In the genomic region with DNA sequence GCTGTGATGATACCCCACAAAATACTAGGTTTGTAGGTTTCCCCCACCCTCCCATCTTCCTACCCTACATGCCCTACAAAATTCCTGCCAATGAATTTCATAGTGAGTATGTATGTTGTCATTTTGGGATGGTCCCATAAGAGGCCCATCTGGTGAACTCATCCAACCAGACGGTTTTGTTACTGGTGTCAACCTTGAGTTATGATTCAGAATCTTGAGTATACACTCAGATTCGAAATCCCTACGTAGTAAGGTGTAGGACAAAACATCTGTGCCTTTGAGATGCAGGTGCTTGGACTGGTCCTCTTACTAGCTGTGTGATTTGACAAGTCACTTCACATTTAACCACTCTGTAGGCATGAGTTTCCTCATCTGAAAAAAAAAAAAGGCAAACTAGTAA, we compare ENCODE assay signal across 12 cellular contexts. TPM values are rescaled to one million over a fixed set of nuclear protein-coding genes. Genes with fewer than 3 reads are reported as not detected.
DNase-seq lines count a peak whose midpoint lies in the region; ATAC-seq, FAIRE-seq and TF ChIP-seq lines count a peak whose summit lies in the region.
"Had no signal": no experiment of that assay in that cellular context is flagged by ENCODE, and none has a peak within 500 bp of the region (broad histone marks: within the 10 kb centered on the region; RNA-seq: fewer than 3 reads in every experiment).

No MANE protein-coding gene starts in this region.

- peak overlapping the region; percentile 99 for H3K27ac ChIP-seq in HepG2 (ENCODE audit: extremely low read length, insufficient read depth, low read length)
- peak overlapping the region; percentile 98 to 99 for H3K27ac ChIP-seq in uterus
- H3K27ac ChIP-seq: C4-2B had no signal

- H3K9me3 Mint-ChIP-seq in activated CD8-positive, alpha-beta T cell treated with anti-CD3 and anti-CD28 coated beads, Interleukin-2, amount 10 ng/mL, durations not matched to agents 7 days and 5 days (ENCODE audit: insufficient read depth) = no peaks in the 10 kb centered on the region

- peak overlapping the region; percentile 83 for H3K4me2 ChIP-seq in HepG2 (ENCODE audit: low read depth, low read length)

- peaks cover 59% of the 10 kb centered on the region for H4K20me1 ChIP-seq in HepG2 (ENCODE audit: insufficient read depth, low read length)

- peak overlapping the region; percentile 98 for H3K27ac Mint-ChIP-seq in activated CD8-positive, alpha-beta T cell treated with anti-CD3 and anti-CD28 coated beads, Interleukin-2, amount 10 ng/mL, durations not matched to agents 7 days and 5 days

- peaks cover 55% of the 10 kb centered on the region for H3K36me3 Mint-ChIP-seq in activated CD8-positive, alpha-beta T cell treated with anti-CD3 and anti-CD28 coated beads, Interleukin-2, amount 10 ng/mL, durations not matched to agents 7 days and 5 days (ENCODE audit: low read depth)

- WGBS in HepG2 (ENCODE audit: low lambda C conversion rate) = 57% methylated on average over 3 of the region's 3 CpGs

- no peaks in the 10 kb centered on the region; a peak in 2 of 5 replicates for H3K27me3 ChIP-seq in HepG2 (ENCODE audit: control insufficient read depth in 1 of 2, insufficient read depth in 2 of 2, low read length in 2 of 2)
- no peaks in the 10 kb centered on the region for H3K27me3 ChIP-seq in uterus

- TF ChIP-seq EP300 in HepG2 (IDR thresholded peaks at IDR 0.05; ENCODE audit: low read depth in 2 of 2, low read length in 2 of 2) (no peak), HepG2 (CRISPR knock-in tag; IDR thresholded peaks at IDR 0.05; ENCODE audit: borderline replicate concordance) (no peak)

- in situ Hi-C loops in HepG2 (cut with HindIII; ENCODE audit: extremely low pct_ligation_motif_present, low pct_unique_long_range_greater_than_20kb) = no loop called here

- H3K9me3 ChIP-seq in HepG2 (ENCODE audit: low read length) = no peaks in the 10 kb centered on the region
- no peaks in the 10 kb centered on the region for H3K9me3 ChIP-seq in uterus

- H3K9ac ChIP-seq in HepG2 (ENCODE audit: insufficient read depth, low read depth, low read length) = peak overlapping the region; percentile 99; the same call in 1 of the 2 replicates

- no peak for ATAC-seq in activated CD8-positive, alpha-beta T cell treated with anti-CD3 and anti-CD28 coated beads, Interleukin-2, amount 10 ng/mL, durations not matched to agents 7 days and 5 days
- no peak for ATAC-seq in HepG2

- H3K4me1 Mint-ChIP-seq in activated CD8-positive, alpha-beta T cell treated with anti-CD3 and anti-CD28 coated beads, Interleukin-2, amount 10 ng/mL, durations not matched to agents 7 days and 5 days (ENCODE audit: low read depth) = peaks cover 54% of the 10 kb centered on the region

- H2AFZ ChIP-seq in HepG2 (ENCODE audit: low read length) = no peak overlapping the region

- CTCF ChIA-PET in activated CD8-positive, alpha-beta T cell treated with anti-CD3 and anti-CD28 coated beads, Interleukin-2, amount 10 ng/mL, durations not matched to agents 7 days and 5 days (lab: Charles Lee) = interaction anchor here (0.6 to 9.2 kb wide), 5 partner anchors 12 to 57 kb away, joined by 3 to 87 read pairs (median 4); no protein-coding TSS in a partner anchor
- CTCF ChIA-PET in HepG2 (lab: Yijun Ruan, JAX; ENCODE audit: low intra/inter-chr PET ratio, low total read pairs) = no interaction called here

- H3K79me2 ChIP-seq in HepG2 (ENCODE audit: insufficient read depth, low read length) = peaks cover 81% of the 10 kb centered on the region

- BruUV-seq in HepG2 (replicated peaks; lab: Mats Ljungman, UMichigan) = no TSS peak

- H3K4me3 ChIP-seq in HepG2 (replicated peaks in 1 of 3; ENCODE audit: insufficient read depth in 1 of 3, low read depth in 2 of 3, low read length in 3 of 3) (peak overlapping the region; percentile 97 to 100 (median 98); a peak in 4 of 6 replicates), uterus (no peak overlapping the region)

- intact Hi-C loops in HepG2 (cut with micrococcal nuclease; ENCODE audit: unreplicated experiment) = no loop called here
- intact Hi-C loops in uterus (cut with DNase I; ENCODE audit: low total_unique reads) = no loop called here

- TF ChIP-seq CTCF in HepG2 (CRISPR knock-in tag; IDR thresholded peaks at IDR 0.05) (no peak), uterus (IDR thresholded peaks at IDR 0.05) (no peak)

- no peak for TF ChIP-seq POLR2A in HepG2 (IDR thresholded peaks at IDR 0.05; ENCODE audit: insufficient read depth in 1 of 2, low read depth in 2 of 2, low read length in 2 of 2)
- no peak for TF ChIP-seq POLR2A in uterus (IDR thresholded peaks at IDR 0.05)

- peak; percentile 35 for DNase-seq in stimulated activated CD4-positive, alpha-beta T cell treated with anti-CD3 and anti-CD28 coated beads, Interleukin-1b, Interleukin-23, amount 100 ng/mL, for 48 hours
- DNase-seq in stimulated activated CD4-positive, alpha-beta T cell treated with anti-CD3 and anti-CD28 coated beads, Interleukin-2, amount 100 ng/mL, for 24 hours = no peak
- no peak for DNase-seq in activated CD8-positive, alpha-beta T cell treated with anti-CD3 and anti-CD28 coated beads, Interleukin-2, amount 10 ng/mL, durations not matched to agents 7 days and 5 days
- DNase-seq in HepG2 (ENCODE audit: low spot score) (no peak), uterus (no peak), SW 1271 (lab: John Stamatoyannopoulos, UW) (no peak), ureter (ENCODE audit: low spot score) (no peak)
- DNase-seq in activated CD4-positive, CD25-positive, alpha-beta regulatory T cell treated with anti-CD3 and anti-CD28 coated beads, Interleukin-2, amount 50 U/mL, for 72 hours = no peak
- DNase-seq: effector CD8-positive, alpha-beta T cell; NCI-H446 treated with DMSO at 0.1 percent for 48 hours; nucleus accumbens had no signal

- no peaks in the 10 kb centered on the region for H3K27me3 Mint-ChIP-seq in activated CD8-positive, alpha-beta T cell treated with anti-CD3 and anti-CD28 coated beads, Interleukin-2, amount 10 ng/mL, durations not matched to agents 7 days and 5 days (ENCODE audit: low read depth)

- peaks cover 5 to 24% of the 10 kb centered on the region in 2 experiments for H3K36me3 ChIP-seq in HepG2 (replicated peaks in 1 of 2; ENCODE audit: control insufficient read depth in 1 of 2, insufficient read depth in 2 of 2, low read length in 2 of 2)
- H3K36me3 ChIP-seq in uterus = no peaks in the 10 kb centered on the region

- H3K4me1 ChIP-seq in HepG2 (ENCODE audit: insufficient read depth, low read length) (peaks cover 59% of the 10 kb centered on the region), uterus (peaks cover 4 to 13% of the 10 kb centered on the region in 2 donors)

- H3K4me3 Mint-ChIP-seq in activated CD8-positive, alpha-beta T cell treated with anti-CD3 and anti-CD28 coated beads, Interleukin-2, amount 10 ng/mL, durations not matched to agents 7 days and 5 days = peak overlapping the region; percentile 91

- FAIRE-seq in HepG2 (lab: Jason Lieb, UNC) = no peak

- TF ChIP-seq RAD21 in HepG2 (CRISPR knock-in tag; IDR thresholded peaks at IDR 0.05) = no peak

- POLR2A ChIA-PET in activated CD8-positive, alpha-beta T cell treated with anti-CD3 and anti-CD28 coated beads, Interleukin-2, amount 10 ng/mL, durations not matched to agents 7 days and 5 days (lab: Charles Lee) = interaction anchor here (0.8 to 6.3 kb wide), 6 partner anchors 8 to 350 kb away, joined by 3 to 77 read pairs (median 23); a partner anchor contains a TSS
- POLR2A ChIA-PET in HepG2 (lab: Yijun Ruan, JAX) = interaction anchor here (1.3 to 10.5 kb wide), 6 partner anchors 11 to 24 kb away, joined by 4 to 265 read pairs (median 8); no protein-coding TSS in a partner anchor

RNA-seq across cellular contexts. Expression of a gene that starts 3.6 kb away (rescaled TPM):
- 10 to 100 TPM; 31.5 to 32.3 TPM for total RNA-seq in activated CD8-positive, alpha-beta T cell treated with anti-CD3 and anti-CD28 coated beads, Interleukin-2, amount 10 ng/mL, durations not matched to agents 7 days and 5 days
- total RNA-seq in HepG2 (2016; rRNA removed; fragmentation: Illumina TruSeq; extraction: Trizol) = 71.8 and 79.5 TPM in 2 replicates
- total RNA-seq in HepG2 (2016; cell fraction: cytosol; rRNA removed; fragmentation: Illumina TruSeq; extraction: Trizol; ENCODE audit: low read depth) = 41.9 and 49.0 TPM in 2 replicates
- 64.5 and 73.0 TPM in 2 replicates for total RNA-seq in HepG2 (2016; cell fraction: insoluble cytoplasmic fraction; rRNA removed; fragmentation: Illumina TruSeq; extraction: Trizol)
- total RNA-seq in HepG2 (2016; cell fraction: membrane; rRNA removed; fragmentation: Illumina TruSeq; extraction: Trizol) = 102 and 124 TPM in 2 replicates
- total RNA-seq in HepG2 (2016; cell fraction: nucleus; rRNA removed; fragmentation: Illumina TruSeq; extraction: Trizol) = 38.0 and 42.7 TPM in 2 replicates
- 117 and 140 TPM in 2 replicates for polyA plus RNA-seq in HepG2 (2011; rRNA removed)
- polyA plus RNA-seq in HepG2 (2011; cell fraction: cytosol; rRNA removed) = 63.7 and 115 TPM in 2 replicates
- 132 and 149 TPM in 2 replicates for polyA plus RNA-seq in HepG2 (2011; cell fraction: nucleus; rRNA removed)
- polyA plus RNA-seq in HepG2 (2012) = 62.2 and 69.8 TPM in 2 replicates
- 51.8 and 68.8 TPM in 2 replicates for polyA plus RNA-seq in HepG2 (2016; cell fraction: cytosol; fragmentation: Illumina TruSeq; extraction: Trizol; ENCODE audit: low read depth)
- polyA plus RNA-seq in HepG2 (2016; cell fraction: insoluble cytoplasmic fraction; fragmentation: Illumina TruSeq; extraction: Trizol; ENCODE audit: low read depth) = 103 and 110 TPM in 2 replicates
- polyA plus RNA-seq in HepG2 (2016; cell fraction: membrane; fragmentation: Illumina TruSeq; extraction: Trizol; ENCODE audit: low read depth) = 106 and 126 TPM in 2 replicates
- 70.3 and 71.0 TPM in 2 replicates for polyA plus RNA-seq in HepG2 (2016; cell fraction: nucleus; fragmentation: Illumina TruSeq; extraction: Trizol; ENCODE audit: insufficient read depth, low read depth)
- polyA minus RNA-seq in HepG2 (2011; rRNA and poly(A)+ RNA removed; ENCODE audit: low replicate concordance) = 134 and 280 TPM in 2 replicates
- 79.8 and 91.3 TPM in 2 replicates for polyA minus RNA-seq in HepG2 (2011; cell fraction: cytosol; rRNA and poly(A)+ RNA removed)
- 24.6 and 28.0 TPM in 2 replicates for polyA minus RNA-seq in HepG2 (2011; cell fraction: nucleus; rRNA and poly(A)+ RNA removed)
- 10 to 100 TPM; 25.4 to 63.8 (median 43.6) TPM for total RNA-seq in uterus
- total RNA-seq in ureter = 29.9 TPM

RNA-seq across cellular contexts. Expression of a gene that starts 55.6 kb away (rescaled TPM):
- total RNA-seq in activated CD8-positive, alpha-beta T cell treated with anti-CD3 and anti-CD28 coated beads, Interleukin-2, amount 10 ng/mL, durations not matched to agents 7 days and 5 days = under 1 TPM; 0.21 to 0.60 TPM
- total RNA-seq in HepG2 (2016; rRNA removed; fragmentation: Illumina TruSeq; extraction: Trizol) (not detected in 2 replicates), uterus (not detected), ureter (0.36 TPM)
- total RNA-seq in HepG2 (2016; cell fraction: cytosol; rRNA removed; fragmentation: Illumina TruSeq; extraction: Trizol; ENCODE audit: low read depth) = 0.18 TPM in 1 of 2 replicates, not detected in the other
- 0.09 TPM in 1 of 2 replicates, not detected in the other for total RNA-seq in HepG2 (2016; cell fraction: insoluble cytoplasmic fraction; rRNA removed; fragmentation: Illumina TruSeq; extraction: Trizol)
- total RNA-seq in HepG2 (2016; cell fraction: membrane; rRNA removed; fragmentation: Illumina TruSeq; extraction: Trizol) = 0.15 TPM in 1 of 2 replicates, not detected in the other
- 0.28 TPM in 1 of 2 replicates, not detected in the other for total RNA-seq in HepG2 (2016; cell fraction: nucleus; rRNA removed; fragmentation: Illumina TruSeq; extraction: Trizol)
- polyA plus RNA-seq in HepG2 (2011; rRNA removed) = 0.03 TPM in 1 of 2 replicates, not detected in the other
- polyA plus RNA-seq in HepG2 (2011; cell fraction: cytosol; rRNA removed) = 0.03 and 0.18 TPM in 2 replicates
- polyA plus RNA-seq in HepG2 (2011; cell fraction: nucleus; rRNA removed) = 0.10 and 0.48 TPM in 2 replicates
- polyA plus RNA-seq in HepG2 (2012) = 0.15 TPM in 1 of 2 replicates, not detected in the other
- not detected in 2 replicates for polyA plus RNA-seq in HepG2 (2016; cell fraction: cytosol; fragmentation: Illumina TruSeq; extraction: Trizol; ENCODE audit: low read depth)
- not detected in 2 replicates for polyA plus RNA-seq in HepG2 (2016; cell fraction: insoluble cytoplasmic fraction; fragmentation: Illumina TruSeq; extraction: Trizol; ENCODE audit: low read depth)
- polyA plus RNA-seq in HepG2 (2016; cell fraction: membrane; fragmentation: Illumina TruSeq; extraction: Trizol; ENCODE audit: low read depth) = not detected in 2 replicates
- not detected in 2 replicates for polyA plus RNA-seq in HepG2 (2016; cell fraction: nucleus; fragmentation: Illumina TruSeq; extraction: Trizol; ENCODE audit: insufficient read depth, low read depth)
- 0.09 and 0.32 TPM in 2 replicates for polyA minus RNA-seq in HepG2 (2011; rRNA and poly(A)+ RNA removed; ENCODE audit: low replicate concordance)
- 0.30 TPM in 1 of 2 replicates, not detected in the other for polyA minus RNA-seq in HepG2 (2011; cell fraction: cytosol; rRNA and poly(A)+ RNA removed)
- 0.26 and 0.50 TPM in 2 replicates for polyA minus RNA-seq in HepG2 (2011; cell fraction: nucleus; rRNA and poly(A)+ RNA removed)

Comparison
In these comparisons a context has a peak if more than half of its experiments do, and no peak if none do; other contexts are left out.
1. H3K4me3 ChIP-seq: peak in HepG2 (3 of 3); none in uterus (0 of 2).